ENCODE assay signal across 8 cellular contexts in the genomic region with DNA sequence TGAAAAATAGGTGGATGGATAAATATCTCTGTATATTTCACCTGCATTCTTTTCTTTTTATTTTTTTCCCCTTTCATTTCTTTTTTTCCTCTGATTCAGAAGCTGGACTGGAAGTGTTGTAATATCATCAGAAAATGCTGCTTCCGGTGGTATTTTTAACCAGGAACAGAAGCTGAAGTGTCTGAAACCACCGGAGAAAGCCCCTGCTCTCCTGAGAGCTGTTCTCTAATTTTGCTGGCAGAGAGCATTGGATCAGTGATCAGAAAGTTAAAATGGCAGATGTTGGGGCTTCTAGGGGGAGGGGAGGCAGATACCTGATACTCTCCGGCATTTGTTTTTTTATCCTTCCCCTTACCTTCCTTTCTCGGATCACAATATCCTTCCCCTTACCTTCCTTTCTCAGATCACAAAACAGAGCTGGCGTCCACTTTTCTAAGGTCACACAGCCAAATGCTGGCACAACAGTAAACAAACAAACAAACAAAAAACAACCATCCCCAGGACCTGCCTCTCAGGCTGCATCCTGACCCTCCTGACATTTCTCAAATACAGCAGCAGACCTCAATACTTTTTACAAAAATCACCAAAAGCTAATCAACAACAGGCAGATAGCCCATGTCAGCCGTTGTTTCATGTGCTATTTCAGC.
DNase-seq lines count a peak whose midpoint lies in the region; ATAC-seq and TF ChIP-seq lines count a peak whose summit lies in the region.

No MANE protein-coding gene starts in this region.

- H4K8ac ChIP-seq in mesendoderm (ENCODE audit: low read depth, low read length) = peak overlapping the region; percentile 93

- H3K18ac ChIP-seq in mesendoderm (ENCODE audit: low read length) = peak overlapping the region; percentile 60

- peak overlapping the region; percentile 5 for H3K27ac ChIP-seq in brain microvascular endothelial cell
- peak overlapping the region; percentile 9 for H3K27ac ChIP-seq in mesendoderm (ENCODE audit: low read depth, low read length)
- no peak overlapping the region for H3K27ac ChIP-seq in gastroesophageal sphincter

- TF ChIP-seq POLR2A in gastroesophageal sphincter (IDR thresholded peaks at IDR 0.05) = no peak

- H3K27me3 ChIP-seq in brain microvascular endothelial cell (replicated peaks) = no peaks in the 10 kb centered on the region
- H3K27me3 ChIP-seq in mesendoderm (ENCODE audit: insufficient read depth, low read length, poor library complexity) = no peaks in the 10 kb centered on the region
- peaks cover 4% of the 10 kb centered on the region for H3K27me3 ChIP-seq in gastroesophageal sphincter

- in situ Hi-C loops in brain microvascular endothelial cell (cut with HindIII; ENCODE audit: low pct_ligation_motif_present, low sequenced_read_pairs) = no loop called here

- H3K9me3 ChIP-seq in gastroesophageal sphincter = no peaks in the 10 kb centered on the region

- H3K79me2 ChIP-seq in mesendoderm (ENCODE audit: control insufficient read depth, insufficient read depth, low read length) = no peaks in the 10 kb centered on the region

- peak overlapping the region; percentile 62 for H3K4me3 Mint-ChIP-seq in activated naive CD4-positive, alpha-beta T cell treated with anti-CD3 and anti-CD28 coated beads, Interleukin-2, amount 50 U/mL, for 24 hours

- TF ChIP-seq CTCF in brain microvascular endothelial cell (IDR thresholded peaks at IDR 0.05; ENCODE audit: low read depth, low read length, missing control alignments) (no peak), gastroesophageal sphincter (IDR thresholded peaks at IDR 0.05) (no peak)

- no peak for TF ChIP-seq EP300 in gastroesophageal sphincter (IDR thresholded peaks at IDR 0.05)

- no peaks in the 10 kb centered on the region for H3K36me3 Mint-ChIP-seq in activated naive CD4-positive, alpha-beta T cell treated with anti-CD3 and anti-CD28 coated beads, Interleukin-2, amount 50 U/mL, for 24 hours

- peaks cover 46% of the 10 kb centered on the region for H3K4me1 Mint-ChIP-seq in activated naive CD4-positive, alpha-beta T cell treated with anti-CD3 and anti-CD28 coated beads, Interleukin-2, amount 50 U/mL, for 24 hours

- no peaks in the 10 kb centered on the region for H3K27me3 Mint-ChIP-seq in activated naive CD4-positive, alpha-beta T cell treated with anti-CD3 and anti-CD28 coated beads, Interleukin-2, amount 50 U/mL, for 24 hours

- H3K9ac ChIP-seq in mesendoderm (ENCODE audit: low read length) = peak overlapping the region; percentile 42

- H3K4me1 ChIP-seq in mesendoderm (ENCODE audit: control insufficient read depth, low read depth, low read length) (peaks cover 24% of the 10 kb centered on the region), gastroesophageal sphincter (peaks cover 0 to 6% (median 0%) of the 10 kb centered on the region in 3 donors)

- no peaks in the 10 kb centered on the region for H3K36me3 ChIP-seq in brain microvascular endothelial cell (replicated peaks)
- no peaks in the 10 kb centered on the region for H3K36me3 ChIP-seq in mesendoderm (ENCODE audit: control insufficient read depth, insufficient read depth, low read length)
- no peaks in the 10 kb centered on the region for H3K36me3 ChIP-seq in gastroesophageal sphincter

- peak overlapping the region; percentile 80 for H3K56ac ChIP-seq in mesendoderm (ENCODE audit: low read length)

- H3K4me2 ChIP-seq in mesendoderm (ENCODE audit: low read length) = no peak overlapping the region

- H4K5ac ChIP-seq in mesendoderm (ENCODE audit: low read length) = peak overlapping the region; percentile 37

- H3K4me3 ChIP-seq in brain microvascular endothelial cell (ENCODE audit: low read depth, low read length) = no peak overlapping the region
- no peak overlapping the region for H3K4me3 ChIP-seq in mesendoderm (ENCODE audit: low read length)
- H3K4me3 ChIP-seq in gastroesophageal sphincter = no peak overlapping the region

- peak overlapping the region; percentile 29 for H2BK120ac ChIP-seq in mesendoderm (ENCODE audit: low read depth, low read length)

- WGBS in mesendoderm (ENCODE audit: extremely low coverage, insufficient coverage, low lambda C conversion rate) = no CpG with 5 or more reads among the region's 6 CpGs
- 55 to 62% methylated on average over 2 to 6 of the region's 6 CpGs for WGBS in gastroesophageal sphincter (ENCODE audit: low coverage in 1 of 2), 2 donors

- H3K27ac Mint-ChIP-seq in activated naive CD4-positive, alpha-beta T cell treated with anti-CD3 and anti-CD28 coated beads, Interleukin-2, amount 50 U/mL, for 24 hours = peak overlapping the region; percentile 71

- ATAC-seq in gastroesophageal sphincter = no peak
- ATAC-seq in GM21390 (IDR thresholded peaks at IDR 0.05; ENCODE audit: unreplicated experiment) = no peak

- H3K4ac ChIP-seq in mesendoderm (ENCODE audit: low read depth, low read length) = no peak overlapping the region

- H2AK5ac ChIP-seq in mesendoderm (ENCODE audit: low read length) = no peak overlapping the region

- no peak overlapping the region for H3K23ac ChIP-seq in mesendoderm (ENCODE audit: low read length)

- H2BK5ac ChIP-seq in mesendoderm (ENCODE audit: low read length) = peak overlapping the region; percentile 58

- H3K9me3 Mint-ChIP-seq in activated naive CD4-positive, alpha-beta T cell treated with anti-CD3 and anti-CD28 coated beads, Interleukin-2, amount 50 U/mL, for 24 hours = no peaks in the 10 kb centered on the region

- no peaks in the 10 kb centered on the region for H3K79me1 ChIP-seq in mesendoderm (ENCODE audit: low read length)

- H2BK15ac ChIP-seq in mesendoderm (replicated peaks; ENCODE audit: low read depth) = no peak overlapping the region

- DNase-seq in activated naive CD4-positive, alpha-beta T cell treated with anti-CD3 and anti-CD28 coated beads, Interleukin-2, amount 50 U/mL, for 16 hours = no peak
- DNase-seq in NCI-H2227 (lab: John Stamatoyannopoulos, UW; ENCODE audit: unreplicated experiment) = peak; percentile 42
- DNase-seq in brain microvascular endothelial cell = peak; percentile 19
- no peak for DNase-seq in mesendoderm
- DNase-seq in globus pallidus (ENCODE audit: low spot score) = no peak

Comparison
In these comparisons a context has a peak if more than half of its experiments do, and no peak if none do; other contexts are left out.
1. DNase-seq: peak in NCI-H2227 (single experiment) and brain microvascular endothelial cell (single experiment); none in activated naive CD4-positive, alpha-beta T cell treated with anti-CD3 and anti-CD28 coated beads, Interleukin-2, amount 50 U/mL, for 16 hours (single experiment), mesendoderm (single experiment) and globus pallidus (single experiment).
2. H3K27ac ChIP-seq: peak in brain microvascular endothelial cell (single experiment) and mesendoderm (single experiment); none in gastroesophageal sphincter (0 of 4).